8 cellular contexts compared by ENCODE assay signal in the genomic region with DNA sequence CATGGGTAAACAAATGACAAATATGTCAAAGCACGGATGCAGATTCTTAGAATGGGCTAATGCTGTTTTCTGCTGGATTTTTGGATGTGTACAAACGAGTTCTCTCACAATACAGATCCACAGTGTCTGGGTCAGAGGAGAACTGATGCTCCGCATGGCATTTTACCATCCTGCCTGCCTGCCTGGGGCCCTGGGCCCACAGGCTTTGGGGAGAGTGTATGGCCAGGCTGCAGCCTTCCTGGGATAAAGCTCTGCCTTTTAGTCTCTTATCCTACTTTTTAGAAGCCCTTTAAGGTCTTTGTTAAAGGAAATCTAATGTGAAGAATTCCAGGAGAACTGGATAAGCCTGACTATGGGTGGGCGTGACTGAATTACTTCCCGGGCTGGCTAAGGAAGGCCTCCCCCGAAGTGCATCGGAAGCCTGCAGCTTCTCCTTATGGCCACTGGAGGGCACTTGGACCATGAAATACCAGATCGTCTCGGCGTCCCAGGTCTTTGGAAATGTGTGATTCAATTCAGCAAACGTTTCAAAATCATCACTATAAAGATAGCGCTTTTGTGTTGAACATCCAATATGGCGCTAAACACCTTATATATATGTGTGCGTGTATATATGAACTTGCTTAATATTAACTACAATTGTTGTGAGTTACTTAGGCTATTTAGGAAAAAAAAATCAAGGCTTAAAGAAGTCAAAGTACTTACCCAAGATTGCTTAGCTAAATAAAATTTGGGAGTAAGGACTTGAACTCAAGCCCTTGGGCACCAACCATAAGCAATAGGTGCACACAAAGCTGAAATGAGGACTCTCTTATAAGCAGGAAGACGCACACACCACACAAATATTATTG. TPM values are rescaled to one million over a fixed set of nuclear protein-coding genes. Genes with fewer than 3 reads are reported as not detected.
DNase-seq lines count a peak whose midpoint lies in the region; ATAC-seq and TF ChIP-seq lines count a peak whose summit lies in the region.

No MANE protein-coding gene starts in this region.

- CTCF ChIA-PET in activated B cell treated with CpG ODN at 0.5 μM for 24 hours (lab: Charles Lee): interaction anchor here (0.7 to 6.2 kb wide), 10 partner anchors 9 to 286 kb away, joined by 3 to 82 read pairs (median 4); no protein-coding TSS in a partner anchor

- H3K27me3 ChIP-seq in right lobe of liver: no peaks in the 10 kb centered on the region

- ATAC-seq in HG03095 (IDR thresholded peaks at IDR 0.05; ENCODE audit: unreplicated experiment) (peak; percentile 65), activated B cell treated with CpG ODN at 0.5 μM for 24 hours (ENCODE audit: low read depth) (peak; percentile 95), right lobe of liver (peak; percentile 80 to 83 (median 81))

- H3K4me1 ChIP-seq in right lobe of liver: peaks cover 0 to 15% (median 0%) of the 10 kb centered on the region in 4 donors

- TF ChIP-seq CTCF in activated B cell treated with CpG ODN at 0.5 μM for 24 hours (IDR thresholded peaks at IDR 0.05) (peak; percentile 89), chondrocyte (IDR thresholded peaks at IDR 0.05) (peak; percentile 96), right lobe of liver (IDR thresholded peaks at IDR 0.05) (peak; percentile 76 to 88 (median 86))

- H3K9me3 ChIP-seq in right lobe of liver: no peaks in the 10 kb centered on the region

- intact Hi-C loops in activated B cell treated with CpG ODN at 0.5 μM for 24 hours (cut with micrococcal nuclease) (loop anchor here (1.0 kb wide), 3 partner anchors 56 to 239 kb away; no protein-coding TSS in a partner anchor), right lobe of liver (cut with DNase I) (loop anchor here in 1 of 2 donors (10.0 kb wide), 1 partner anchor 122 kb away; no protein-coding TSS in a partner anchor)

- no peaks in the 10 kb centered on the region for H3K4me1 Mint-ChIP-seq in activated B cell treated with CpG ODN at 0.5 μM for 24 hours
- peaks cover 26% of the 10 kb centered on the region for H3K4me1 Mint-ChIP-seq in chondrocyte (ENCODE audit: low read depth)

- no peak overlapping the region for H3K27ac Mint-ChIP-seq in activated B cell treated with CpG ODN at 0.5 μM for 24 hours
- no peak overlapping the region for H3K27ac Mint-ChIP-seq in chondrocyte (ENCODE audit: unreplicated experiment)

- WGBS in right lobe of liver (ENCODE audit: insufficient coverage, low coverage, low lambda C conversion rate, missing lambda C conversion rate): 14% methylated on average over 14 of the region's 15 CpGs

- no peak overlapping the region for H3K4me3 ChIP-seq in right lobe of liver

- H3K9me3 Mint-ChIP-seq in activated B cell treated with CpG ODN at 0.5 μM for 24 hours (no peaks in the 10 kb centered on the region), chondrocyte (ENCODE audit: low read depth) (no peaks in the 10 kb centered on the region)

- POLR2A ChIA-PET in activated B cell treated with CpG ODN at 0.5 μM for 24 hours (lab: Charles Lee): interaction anchor here (1.1 kb wide), 1 partner anchor 127 kb away, joined by 3 read pairs; no protein-coding TSS in a partner anchor

- DNase-seq in activated gamma-delta T cell treated with Interleukin-2 at 50 U/mL for 16 hours: peak; percentile 55
- no peak for DNase-seq in activated gamma-delta T cell (lab: John Stamatoyannopoulos, UW)
- peak; percentile 62 to 87 for DNase-seq in NCI-H446 (lab: John Stamatoyannopoulos, UW)
- no peak for DNase-seq in activated B cell treated with CpG ODN at 0.5 μM for 24 hours
- peak; percentile 47 for DNase-seq in chondrocyte (ENCODE audit: low spot score)
- DNase-seq in right lobe of liver: peak in 2 of 3 donors; percentile 62
- DNase-seq in stimulated activated CD4-positive, alpha-beta T cell treated with anti-CD3 and anti-CD28 coated beads, Interleukin-4, amount 100 ng/mL, for 4 hours: peak; percentile 50 to 55

- no peaks in the 10 kb centered on the region for H3K36me3 Mint-ChIP-seq in activated B cell treated with CpG ODN at 0.5 μM for 24 hours (ENCODE audit: low read depth)
- no peaks in the 10 kb centered on the region for H3K36me3 Mint-ChIP-seq in chondrocyte (ENCODE audit: low read depth)

- no peak for TF ChIP-seq POLR2A in right lobe of liver (IDR thresholded peaks at IDR 0.05)

- peaks cover 20% of the 10 kb centered on the region for H3K27me3 Mint-ChIP-seq in activated B cell treated with CpG ODN at 0.5 μM for 24 hours
- H3K27me3 Mint-ChIP-seq in chondrocyte (ENCODE audit: low read depth): no peaks in the 10 kb centered on the region

- no peaks in the 10 kb centered on the region for H3K36me3 ChIP-seq in right lobe of liver

- H3K4me3 Mint-ChIP-seq in activated B cell treated with CpG ODN at 0.5 μM for 24 hours (no peak overlapping the region), chondrocyte (ENCODE audit: unreplicated experiment) (no peak overlapping the region)

- no peak overlapping the region for H3K27ac ChIP-seq in right lobe of liver

RNA-seq across cellular contexts. Expression of a gene that starts 15.2 kb away (rescaled TPM):
- total RNA-seq in activated B cell treated with CpG ODN at 0.5 μM for 24 hours (89.0 and 93.4 TPM in 2 replicates), chondrocyte (42.3 to 47.9 TPM (median 43.5 TPM) in 3 replicates), right lobe of liver (10 to 100 TPM; 37.1 to 60.2 (median 47.0) TPM)

RNA-seq across cellular contexts. Expression of a gene that starts 15.3 kb away (rescaled TPM):
- total RNA-seq in activated B cell treated with CpG ODN at 0.5 μM for 24 hours: not detected in 2 replicates
- total RNA-seq in chondrocyte: 0.70 to 19.8 TPM (median 15.5 TPM) in 3 replicates
- total RNA-seq in right lobe of liver: 10 to 100 TPM in 1 of 6 experiments, 1 to 10 TPM in 5; 1.2 to 25.6 (median 2.5) TPM

RNA-seq across cellular contexts. Expression of a gene that starts 31.8 kb away (rescaled TPM):
- 0.09 and 0.42 TPM in 2 replicates for total RNA-seq in activated B cell treated with CpG ODN at 0.5 μM for 24 hours
- total RNA-seq in chondrocyte: 62.9 to 94.9 TPM (median 89.7 TPM) in 3 replicates
- 1 to 10 TPM in 1 of 6 experiments, under 1 TPM in 5; 0.24 to 1.5 (median 0.48) TPM for total RNA-seq in right lobe of liver

Comparison
In these comparisons a context has a peak if more than half of its experiments do, and no peak if none do; other contexts are left out.
1. DNase-seq: peak in activated gamma-delta T cell treated with Interleukin-2 at 50 U/mL for 16 hours (single experiment), NCI-H446 (2 of 2), chondrocyte (single experiment), right lobe of liver (2 of 3) and stimulated activated CD4-positive, alpha-beta T cell treated with anti-CD3 and anti-CD28 coated beads, Interleukin-4, amount 100 ng/mL, for 4 hours (2 of 2); none in activated gamma-delta T cell (single experiment) and activated B cell treated with CpG ODN at 0.5 μM for 24 hours (single experiment).
2. RNA of a gene that starts 31.8 kb away (total RNA-seq): 62.9 to 94.9 TPM in chondrocyte; 0.24 to 1.5 TPM in right lobe of liver and 0.09 to 0.42 TPM in activated B cell treated with CpG ODN at 0.5 μM for 24 hours; every median in the first group is over 10 times any median in the second.
3. Peak in every context shown above with its lines, with median percentiles within 50 percentile points of each other: ATAC-seq and CTCF ChIP-seq.